In the genomic region with DNA sequence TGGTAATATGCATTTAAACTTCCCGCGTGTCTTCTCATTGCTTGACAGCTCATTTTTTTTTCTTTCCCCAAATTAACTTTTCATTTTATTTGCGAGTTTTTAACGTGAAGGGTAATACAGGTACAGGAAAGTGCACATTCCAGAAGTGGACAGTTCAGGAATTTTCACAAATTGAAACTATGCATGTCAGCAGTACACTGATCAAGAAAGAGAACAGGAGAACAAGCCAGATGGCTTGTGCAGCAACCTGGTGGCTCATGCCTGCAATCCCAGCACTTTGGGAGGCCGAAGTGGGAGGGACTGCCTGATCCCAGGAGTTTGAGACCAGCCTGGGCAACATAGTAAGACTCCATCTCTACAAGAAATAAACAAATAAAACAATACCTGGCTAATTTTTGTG, we compare ENCODE assay signal across 25 cellular contexts.
"Had no signal": no experiment of that assay in that cellular context is flagged by ENCODE, and none has a peak within 500 bp of the region (broad histone marks: within the 10 kb centered on the region; RNA-seq: fewer than 3 reads in every experiment).

No MANE protein-coding gene starts in this region.

- H3K27me3 ChIP-seq: colonic mucosa, esophagus squamous epithelium, gastrocnemius medialis, left lung had no signal

- H3K36me3 ChIP-seq: colonic mucosa, esophagus squamous epithelium, gastrocnemius medialis, left lung, lower lobe of right lung had no signal

- FAIRE-seq: endometrium, islet of Langerhans, keratinocyte had no signal

- H3K4me1 ChIP-seq: colonic mucosa, gastrocnemius medialis, left lung, lower lobe of right lung had no signal

- H3K9me3 ChIP-seq: colonic mucosa, esophagus squamous epithelium, gastrocnemius medialis, heart right ventricle, left lung, lower lobe of right lung had no signal

- DNase-seq: colonic mucosa; cortex of kidney; effector CD8-positive, alpha-beta T cell; effector memory CD8-positive, alpha-beta T cell; endodermal cell; erythroblast; esophagus squamous epithelium; foreskin fibroblast; foreskin melanocyte; gastrocnemius medialis; glutamatergic neuron; head of caudate nucleus; heart right ventricle; hippocampal formation; left cardiac atrium; left lung; left ventricle myocardium superior; lower lobe of right lung; mesendoderm; midbrain had no signal

- H3K4me3 ChIP-seq: colonic mucosa, esophagus squamous epithelium, gastrocnemius medialis, heart right ventricle, left lung, lower lobe of right lung had no signal

- H3K27ac ChIP-seq: colonic mucosa, epithelial cell of prostate, esophagus squamous epithelium, gastrocnemius medialis, heart right ventricle, left lung, lower lobe of right lung had no signal

- ATAC-seq: effector memory CD8-positive, alpha-beta T cell; esophagus mucosa; gastrocnemius medialis; heart right ventricle; left cardiac atrium; left lung; left ventricle myocardium superior; lower lobe of right lung had no signal
